In genomic region chr12:69570545-69571399, GRCh38 we compare ENCODE assay signal across 8 cellular contexts. TPM values are rescaled to one million over a fixed set of nuclear protein-coding genes. Genes with fewer than 3 reads are reported as not detected.
A peak's percentile ranks its signal among the peaks of the same experiment; 100 is the strongest.
DNase-seq lines count a peak whose midpoint lies in the region; ATAC-seq and TF ChIP-seq lines count a peak whose summit lies in the region.

No MANE protein-coding gene starts in this region.

- H3K79me2 ChIP-seq in GM23338 (replicated peaks; ENCODE audit: insufficient read depth): no peaks in the 10 kb centered on the region

- H2AFZ ChIP-seq in GM23338: no peak overlapping the region

- H3F3A ChIP-seq in GM23338 (replicated peaks; ENCODE audit: low read depth): peaks cover 5% of the 10 kb centered on the region; the same call in 1 of the 2 replicates

- H3K27me3 Mint-ChIP-seq in GM23338 (ENCODE audit: insufficient read depth, low read depth, poor library complexity) (no peaks in the 10 kb centered on the region), MCF 10A (ENCODE audit: insufficient read depth, unreplicated experiment) (no peaks in the 10 kb centered on the region)
- no peaks in the 10 kb centered on the region for H3K27me3 Mint-ChIP-seq in T-helper 2 cell treated with Interferon-gamma antibody and Interleukin-4, amounts not matched to agents 5 μg/mL and 100 μg/mL, for 36 hours (ENCODE audit: low read depth)

- H3K9me3 Mint-ChIP-seq in GM23338 (no peaks in the 10 kb centered on the region), MCF 10A (ENCODE audit: unreplicated experiment) (no peaks in the 10 kb centered on the region)
- no peaks in the 10 kb centered on the region for H3K9me3 Mint-ChIP-seq in T-helper 2 cell treated with Interferon-gamma antibody and Interleukin-4, amounts not matched to agents 5 μg/mL and 100 μg/mL, for 36 hours

- DNase-seq in GM04503 (ENCODE audit: low read depth): peak; percentile 16
- peak; percentile 87 for DNase-seq in GM23338 (ENCODE audit: low spot score)
- DNase-seq in NCI-H1105 treated with DMSO at 0.1 percent for 48 hours (lab: John Stamatoyannopoulos, UW): peak; percentile 74
- peak; percentile 24 for DNase-seq in T-helper 2 cell treated with Interferon-gamma antibody and Interleukin-4, amounts not matched to agents 5 μg/mL and 100 μg/mL, for 36 hours (ENCODE audit: low spot score)
- DNase-seq in MCF 10A (ENCODE audit: unreplicated experiment): peak; percentile 80
- peak; percentile 70 for DNase-seq in islet precursor cell
- peak; percentile 70 for DNase-seq in stimulated activated CD4-positive, alpha-beta T cell treated with anti-CD3 and anti-CD28 coated beads, Interleukin-4, amount 100 ng/mL, for 24 hours
- no peak for DNase-seq in GOT3 (lab: John Stamatoyannopoulos, UW)

- H3K4me1 ChIP-seq in GM23338 (ENCODE audit: insufficient read depth): no peaks in the 10 kb centered on the region

- no peaks in the 10 kb centered on the region for H3K27me3 ChIP-seq in GM23338 (ENCODE audit: insufficient read depth)

- peak; percentile 86 for ATAC-seq in GM23338

- H3K27ac ChIP-seq in GM23338 (ENCODE audit: low read depth): no peak overlapping the region

- H3K27ac Mint-ChIP-seq in GM23338: no peak overlapping the region
- H3K27ac Mint-ChIP-seq in T-helper 2 cell treated with Interferon-gamma antibody and Interleukin-4, amounts not matched to agents 5 μg/mL and 100 μg/mL, for 36 hours: no peak overlapping the region
- H3K27ac Mint-ChIP-seq in MCF 10A (ENCODE audit: low read depth, unreplicated experiment): peak overlapping the region; percentile 55

- POLR2A ChIA-PET in MCF 10A (lab: Yijun Ruan, JAX): interaction anchor here (0.8 to 5.5 kb wide), 13 partner anchors 9 to 204 kb away, joined by 3 to 53 read pairs (median 4); partner anchors contain the start of genes CCT2 and FRS2

- peaks cover 13% of the 10 kb centered on the region; the same call in 1 of the 2 replicates for H3K36me3 ChIP-seq in GM23338 (ENCODE audit: insufficient read depth)

- H4K20me1 ChIP-seq in GM23338 (replicated peaks; ENCODE audit: insufficient read depth): no peaks in the 10 kb centered on the region; the same call in 1 of the 2 replicates

- intact Hi-C loops in MCF 10A (cut with micrococcal nuclease): loop anchor here (1.0 to 2.0 kb wide), 7 partner anchors 68 to 416 kb away; partner anchors contain the start of gene FRS2

- H3K4me3 Mint-ChIP-seq in GM23338: no peak overlapping the region
- no peak overlapping the region for H3K4me3 Mint-ChIP-seq in T-helper 2 cell treated with Interferon-gamma antibody and Interleukin-4, amounts not matched to agents 5 μg/mL and 100 μg/mL, for 36 hours
- H3K4me3 Mint-ChIP-seq in MCF 10A (ENCODE audit: unreplicated experiment): no peak overlapping the region

- no TSS peak for BruUV-seq in MCF 10A (replicated peaks; lab: Mats Ljungman, UMichigan)

- H3K4me1 Mint-ChIP-seq in GM23338: peaks cover 2% of the 10 kb centered on the region; the same call in 2 of the 3 replicates
- peaks cover 10% of the 10 kb centered on the region for H3K4me1 Mint-ChIP-seq in T-helper 2 cell treated with Interferon-gamma antibody and Interleukin-4, amounts not matched to agents 5 μg/mL and 100 μg/mL, for 36 hours (ENCODE audit: low read depth)
- peaks cover 13% of the 10 kb centered on the region for H3K4me1 Mint-ChIP-seq in MCF 10A (ENCODE audit: insufficient read depth, unreplicated experiment)

- H3K9me2 ChIP-seq in GM23338 (ENCODE audit: insufficient read depth): no peaks in the 10 kb centered on the region

- peak; percentile 86 to 92 for TF ChIP-seq CTCF in GM23338 (conservative IDR thresholded peaks at IDR 0.05; ENCODE audit: low read depth in 2 of 2)
- peak; percentile 71 for TF ChIP-seq CTCF in MCF 10A (IDR thresholded peaks at IDR 0.05; ENCODE audit: unreplicated experiment)

- CTCF ChIA-PET in MCF 10A (lab: Yijun Ruan, JAX): interaction anchor here (0.5 to 6.7 kb wide), 28 partner anchors 9 to 279 kb away, joined by 3 to 60 read pairs (median 6); partner anchors contain the start of genes CCT2 and FRS2

- no peak overlapping the region for H3K4me3 ChIP-seq in GM23338

- H3K36me3 Mint-ChIP-seq in GM23338 (ENCODE audit: low read depth) (peaks cover 29% of the 10 kb centered on the region), MCF 10A (ENCODE audit: insufficient read depth, unreplicated experiment) (peaks cover 54% of the 10 kb centered on the region)
- H3K36me3 Mint-ChIP-seq in T-helper 2 cell treated with Interferon-gamma antibody and Interleukin-4, amounts not matched to agents 5 μg/mL and 100 μg/mL, for 36 hours (ENCODE audit: low read depth): peaks cover 33% of the 10 kb centered on the region

- no peak overlapping the region for H3K4me2 ChIP-seq in GM23338

TF ChIP-seq in GM23338, 12 proteins besides CTCF, POLR2A, EP300 and RAD21:
- TF ChIP-seq JUNB (IDR thresholded peaks at IDR 0.05; ENCODE audit: unreplicated experiment) (no peak), EZH2phosphoT487 (IDR thresholded peaks at IDR 0.05; ENCODE audit: unreplicated experiment) (no peak), REST (IDR thresholded peaks at IDR 0.05; ENCODE audit: unreplicated experiment) (no peak), EZH2 (IDR thresholded peaks at IDR 0.05; ENCODE audit: low read depth, unreplicated experiment) (no peak), NANOG (IDR thresholded peaks at IDR 0.05; ENCODE audit: borderline replicate concordance) (no peak)
- TF ChIP-seq, protein P1, sequence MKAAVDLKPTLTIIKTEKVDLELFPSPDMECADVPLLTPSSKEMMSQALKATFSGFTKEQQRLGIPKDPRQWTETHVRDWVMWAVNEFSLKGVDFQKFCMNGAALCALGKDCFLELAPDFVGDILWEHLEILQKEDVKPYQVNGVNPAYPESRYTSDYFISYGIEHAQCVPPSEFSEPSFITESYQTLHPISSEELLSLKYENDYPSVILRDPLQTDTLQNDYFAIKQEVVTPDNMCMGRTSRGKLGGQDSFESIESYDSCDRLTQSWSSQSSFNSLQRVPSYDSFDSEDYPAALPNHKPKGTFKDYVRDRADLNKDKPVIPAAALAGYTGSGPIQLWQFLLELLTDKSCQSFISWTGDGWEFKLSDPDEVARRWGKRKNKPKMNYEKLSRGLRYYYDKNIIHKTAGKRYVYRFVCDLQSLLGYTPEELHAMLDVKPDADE (IDR thresholded peaks at IDR 0.05): no peak
TF ChIP-seq in GM23338: peak in this region for 0.

RNA-seq across cellular contexts. Expression of gene CCT2, which starts 14.5 kb away (rescaled TPM):
- total RNA-seq in GM23338 (2014; rRNA removed; shearing (Covaris generic)): 389 and 434 TPM in 2 replicates
- 778 and 865 TPM in 2 replicates for polyA plus RNA-seq in GM23338 (2016; fragmentation: Nextera tagmentation; extraction: Ambion mirVana)
- total RNA-seq in MCF 10A (2022): 161 and 212 TPM in 2 replicates

RNA-seq across cellular contexts. Expression of gene LRRC10, which starts 39.9 kb away (rescaled TPM):
- not detected in 2 replicates for total RNA-seq in GM23338 (2014; rRNA removed; shearing (Covaris generic))
- not detected in 2 replicates for polyA plus RNA-seq in GM23338 (2016; fragmentation: Nextera tagmentation; extraction: Ambion mirVana)
- total RNA-seq in MCF 10A (2022): not detected in 2 replicates
